ENCODE assay signal across 23 cellular contexts in genomic region chr9:133640580-133641395, GRCh38. TPM values are rescaled to one million over a fixed set of nuclear protein-coding genes. Genes with fewer than 3 reads are reported as not detected.
"Had no signal": no experiment of that assay in that cellular context is flagged by ENCODE, and none has a peak within 500 bp of the region (broad histone marks: within the 10 kb centered on the region; RNA-seq: fewer than 3 reads in every experiment).

No MANE protein-coding gene starts in this region.

- H3K4me1 ChIP-seq: esophagus squamous epithelium, foreskin keratinocyte, heart left ventricle, left lung, psoas muscle had no signal

- H3K36me3 Mint-ChIP-seq: activated CD8-positive, alpha-beta memory T cell treated with anti-CD3 and anti-CD28 coated beads, Interleukin-2, amount 10 ng/mL, durations not matched to agents 7 days and 5 days; activated naive CD4-positive, alpha-beta T cell treated with anti-CD3 and anti-CD28 coated beads, Interleukin-2, amount 50 U/mL, for 24 hours; natural killer cell treated with Interleukin-12 subunit alpha and Interleukin-12 subunit beta and Interleukin-15 and Interleukin-18, amount 100 ng/mL, for 72 hours had no signal

- H3K4me1 Mint-ChIP-seq: activated CD8-positive, alpha-beta memory T cell treated with anti-CD3 and anti-CD28 coated beads, Interleukin-2, amount 10 ng/mL, durations not matched to agents 7 days and 5 days; activated naive CD4-positive, alpha-beta T cell treated with anti-CD3 and anti-CD28 coated beads, Interleukin-2, amount 50 U/mL, for 24 hours had no signal

- ATAC-seq: activated CD4-positive, CD25-positive, alpha-beta regulatory T cell treated with anti-CD3 and anti-CD28 coated beads, Interleukin-2, amount 50 U/mL, for 24 hours; activated CD8-positive, alpha-beta memory T cell treated with anti-CD3 and anti-CD28 coated beads, Interleukin-2, amount 10 ng/mL, durations not matched to agents 7 days and 5 days; foreskin keratinocyte; left lung; natural killer cell treated with Interleukin-12 subunit alpha and Interleukin-12 subunit beta and Interleukin-15 and Interleukin-18, amount 100 ng/mL, for 72 hours; psoas muscle; sciatic nerve had no signal

- H3K4me3 ChIP-seq: dorsolateral prefrontal cortex, esophagus squamous epithelium, heart left ventricle, left lung, psoas muscle had no signal

- H3K27ac ChIP-seq: brain microvascular endothelial cell, dorsolateral prefrontal cortex, esophagus squamous epithelium, foreskin keratinocyte, heart left ventricle, left lung, psoas muscle had no signal

- H3K27ac Mint-ChIP-seq: activated CD8-positive, alpha-beta memory T cell treated with anti-CD3 and anti-CD28 coated beads, Interleukin-2, amount 10 ng/mL, durations not matched to agents 7 days and 5 days; activated naive CD4-positive, alpha-beta T cell treated with anti-CD3 and anti-CD28 coated beads, Interleukin-2, amount 50 U/mL, for 24 hours; activated T-cell treated with anti-CD3 and anti-CD28 coated beads, Interleukin-2, amount 50 U/mL, for 24 hours; natural killer cell treated with Interleukin-12 subunit alpha and Interleukin-12 subunit beta and Interleukin-15 and Interleukin-18, amount 100 ng/mL, for 72 hours had no signal

- H3K9me3 ChIP-seq: esophagus squamous epithelium, heart left ventricle, left lung, psoas muscle had no signal

- DNase-seq: activated CD8-positive, alpha-beta memory T cell treated with anti-CD3 and anti-CD28 coated beads, Interleukin-2, amount 10 ng/mL, durations not matched to agents 7 days and 5 days; activated effector memory CD4-positive, alpha-beta T cell treated with Interleukin-2 at 50 U/mL for 16 hours; activated T-cell treated with anti-CD3 and anti-CD28 coated beads, Interleukin-2, amount 50 U/mL, for 24 hours; amniotic stem cell; brain microvascular endothelial cell; esophagus squamous epithelium; foreskin keratinocyte; heart left ventricle; mesenchymal stem cell; stimulated activated CD4-positive, alpha-beta T cell treated with anti-CD3 and anti-CD28 coated beads, Interleukin-2, amount 100 ng/mL, for 24 hours; stimulated activated naive CD4-positive, alpha-beta T cell treated with Interleukin-2 at 50 U/mL for 16 hours; T-helper 2 cell; trophoblast cell had no signal

- H3K4me3 Mint-ChIP-seq: activated CD8-positive, alpha-beta memory T cell treated with anti-CD3 and anti-CD28 coated beads, Interleukin-2, amount 10 ng/mL, durations not matched to agents 7 days and 5 days; activated naive CD4-positive, alpha-beta T cell treated with anti-CD3 and anti-CD28 coated beads, Interleukin-2, amount 50 U/mL, for 24 hours; activated T-cell treated with anti-CD3 and anti-CD28 coated beads, Interleukin-2, amount 50 U/mL, for 24 hours; natural killer cell treated with Interleukin-12 subunit alpha and Interleukin-12 subunit beta and Interleukin-15 and Interleukin-18, amount 100 ng/mL, for 72 hours had no signal

- H3K27me3 Mint-ChIP-seq: activated naive CD4-positive, alpha-beta T cell treated with anti-CD3 and anti-CD28 coated beads, Interleukin-2, amount 50 U/mL, for 24 hours; activated T-cell treated with anti-CD3 and anti-CD28 coated beads, Interleukin-2, amount 50 U/mL, for 24 hours had no signal

- FAIRE-seq: endometrium, islet of Langerhans had no signal

- H3K36me3 ChIP-seq: brain microvascular endothelial cell, esophagus squamous epithelium, heart left ventricle, left lung had no signal

RNA-seq across cellular contexts. Expression of gene DBH, which starts 4.6 kb away (rescaled TPM):
- total RNA-seq: activated CD8-positive, alpha-beta memory T cell treated with anti-CD3 and anti-CD28 coated beads, Interleukin-2, amount 10 ng/mL, durations not matched to agents 7 days and 5 days; esophagus squamous epithelium; foreskin keratinocyte; natural killer cell treated with Interleukin-12 subunit alpha and Interleukin-12 subunit beta and Interleukin-15 and Interleukin-18, amount 100 ng/mL, for 72 hours had no signal
- polyA plus RNA-seq: foreskin keratinocyte, heart left ventricle had no signal

RNA-seq across cellular contexts. Expression of gene FAM163B, which starts 31.6 kb away (rescaled TPM):
- total RNA-seq: activated CD8-positive, alpha-beta memory T cell treated with anti-CD3 and anti-CD28 coated beads, Interleukin-2, amount 10 ng/mL, durations not matched to agents 7 days and 5 days; esophagus squamous epithelium; foreskin keratinocyte; heart left ventricle; natural killer cell treated with Interleukin-12 subunit alpha and Interleukin-12 subunit beta and Interleukin-15 and Interleukin-18, amount 100 ng/mL, for 72 hours; omental fat pad; psoas muscle; sciatic nerve had no signal
- polyA plus RNA-seq: foreskin keratinocyte, psoas muscle had no signal
